ENCODE assay signal across 24 cellular contexts in the genomic region with DNA sequence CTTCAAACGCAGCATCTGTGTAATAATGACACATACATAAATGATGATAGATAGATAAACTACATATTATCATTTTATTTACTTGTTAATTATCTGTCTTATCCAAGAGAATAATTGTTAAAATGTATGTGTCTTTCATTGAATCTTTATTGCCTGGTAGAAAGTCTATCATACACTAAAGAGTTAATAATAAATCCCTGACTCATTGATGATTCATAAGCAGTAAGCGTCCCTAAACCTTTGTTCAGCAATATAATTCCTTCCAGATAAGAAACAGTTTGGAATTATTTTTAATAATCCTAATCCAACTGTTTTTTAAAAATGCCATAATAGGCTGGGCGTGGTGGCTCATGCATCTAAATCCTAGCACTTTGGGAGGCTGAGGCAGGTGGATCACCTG.
DNase-seq lines count a peak whose midpoint lies in the region; ATAC-seq, FAIRE-seq and TF ChIP-seq lines count a peak whose summit lies in the region.
"Had no signal": no experiment of that assay in that cellular context is flagged by ENCODE, and none has a peak within 500 bp of the region (broad histone marks: within the 10 kb centered on the region; RNA-seq: fewer than 3 reads in every experiment).

No MANE protein-coding gene starts in this region.

- H3K9ac ChIP-seq in SK-N-SH (no peak overlapping the region), PC-3 (ENCODE audit: low read length) (no peak overlapping the region), endothelial cell of umbilical vein (replicated peaks; ENCODE audit: extremely low read depth, insufficient read depth, low read length) (no peak overlapping the region)

- H3K4me3 Mint-ChIP-seq in activated T-helper 1 cell treated with anti-CD3 and anti-CD28 coated beads, Interleukin-12 subunit alpha, Interleukin-12 subunit beta, Interleukin-2, Interleukin-4 antibody, amounts not matched to agents 30 ng/mL and 10 ng/mL and 1 ng/mL, durations not matched to agents 14 hours and 24 hours and 36 hours = no peak overlapping the region
- H3K4me3 Mint-ChIP-seq: CD8-positive, alpha-beta memory T cell had no signal

- H3K9me3 Mint-ChIP-seq in activated T-helper 1 cell treated with anti-CD3 and anti-CD28 coated beads, Interleukin-12 subunit alpha, Interleukin-12 subunit beta, Interleukin-2, Interleukin-4 antibody, amounts not matched to agents 30 ng/mL and 10 ng/mL and 1 ng/mL, durations not matched to agents 14 hours and 24 hours and 36 hours = peaks cover 3% of the 10 kb centered on the region

- 6% methylated on average over 3 of the region's 3 CpGs for WGBS in SK-N-SH (ENCODE audit: low lambda C conversion rate)

- H4K20me1 ChIP-seq in SK-N-SH (ENCODE audit: insufficient read depth) = no peaks in the 10 kb centered on the region
- H4K20me1 ChIP-seq in PC-3 (ENCODE audit: low read length) = no peaks in the 10 kb centered on the region
- H4K20me1 ChIP-seq in endothelial cell of umbilical vein (replicated peaks; ENCODE audit: control insufficient read depth, extremely low read depth, insufficient read depth, low read length) = no peaks in the 10 kb centered on the region

- TF ChIP-seq EP300 in SK-N-SH (IDR thresholded peaks at IDR 0.05; ENCODE audit: borderline replicate concordance in 1 of 2, low read depth in 1 of 2, low read length in 1 of 2) = no peak

- no peaks in the 10 kb centered on the region for H3K4me1 ChIP-seq in SK-N-SH (ENCODE audit: control insufficient read depth in 1 of 2, insufficient read depth in 2 of 2, low read depth in 1 of 2, low read length in 1 of 2)
- H3K4me1 ChIP-seq in PC-3 (ENCODE audit: insufficient read depth, low read length) = peaks cover 16% of the 10 kb centered on the region; the same call in 1 of the 2 replicates
- no peaks in the 10 kb centered on the region for H3K4me1 ChIP-seq in endothelial cell of umbilical vein (ENCODE audit: control insufficient read depth, extremely low read depth, insufficient read depth, low read length)

- H3K4me3 ChIP-seq in SK-N-SH (ENCODE audit: low read depth in 2 of 2, low read length in 1 of 2) (no peak overlapping the region), PC-3 (ENCODE audit: low read length) (peak overlapping the region; percentile 6; the same call in 1 of the 2 replicates), endothelial cell of umbilical vein (replicated peaks in 1 of 3; ENCODE audit: insufficient read depth in 1 of 3, low read depth in 1 of 3, low read length in 3 of 3) (no peak overlapping the region)
- H3K4me3 ChIP-seq: GM12878 had no signal

- TF ChIP-seq CTCF in SK-N-SH (IDR thresholded peaks at IDR 0.05) (no peak), PC-3 (conservative IDR thresholded peaks at IDR 0.05; ENCODE audit: low read depth, low read length) (no peak), endothelial cell of umbilical vein (IDR thresholded peaks at IDR 0.05; ENCODE audit: extremely low read depth in 1 of 2, insufficient read depth in 1 of 2, low read depth in 1 of 2, low read length in 2 of 2) (no peak)

- BruUV-seq in PC-3 (replicated peaks; lab: Mats Ljungman, UMichigan) (no TSS peak), endothelial cell of umbilical vein (replicated peaks; lab: Mats Ljungman, UMichigan) (no TSS peak)

- H3K79me2 ChIP-seq in SK-N-SH (ENCODE audit: insufficient read depth) (no peaks in the 10 kb centered on the region), PC-3 (ENCODE audit: low read length) (no peaks in the 10 kb centered on the region), endothelial cell of umbilical vein (ENCODE audit: control insufficient read depth, insufficient read depth, low read length) (no peaks in the 10 kb centered on the region)

- no peaks in the 10 kb centered on the region for H3K4me1 Mint-ChIP-seq in activated T-helper 1 cell treated with anti-CD3 and anti-CD28 coated beads, Interleukin-12 subunit alpha, Interleukin-12 subunit beta, Interleukin-2, Interleukin-4 antibody, amounts not matched to agents 30 ng/mL and 10 ng/mL and 1 ng/mL, durations not matched to agents 14 hours and 24 hours and 36 hours (ENCODE audit: low read depth)
- H3K4me1 Mint-ChIP-seq: CD8-positive, alpha-beta memory T cell had no signal

- no peak for DNase-seq in SK-N-SH
- peak; percentile 67 for DNase-seq in PC-3
- no peak for DNase-seq in endothelial cell of umbilical vein (ENCODE audit: low read depth, low spot score)
- no peak for DNase-seq in NCI-H510A (lab: John Stamatoyannopoulos, UW)
- no peak for DNase-seq in activated T-helper 1 cell treated with anti-CD3 and anti-CD28 coated beads, Interleukin-12 subunit alpha, Interleukin-12 subunit beta, Interleukin-2, Interleukin-4 antibody, amounts not matched to agents 30 ng/mL and 10 ng/mL and 1 ng/mL, durations not matched to agents 14 hours and 24 hours and 36 hours (ENCODE audit: low spot score)
- no peak for DNase-seq in SHP77 treated with DMSO at 0.1 percent for 48 hours (lab: John Stamatoyannopoulos, UW)
- DNase-seq: 8988T; CD8-positive, alpha-beta memory T cell; H7; Kasumi-1; MM.1S; NCI-H1048; NCI-H1436; NCI-H1930; NCI-H2227 treated with DMSO at 0.1 percent for 48 hours; NCI-H510A treated with DMSO at 0.1 percent for 48 hours; NCI-H748 treated with DMSO at 0.1 percent for 48 hours; Right ventricle myocardium superior had no signal

- H3K27me3 ChIP-seq in SK-N-SH (ENCODE audit: insufficient read depth) (no peaks in the 10 kb centered on the region), PC-3 (ENCODE audit: low read length) (0 out of 2 replicates have a peak, but pooled peaks cover 6% of the 10 kb centered on the region), endothelial cell of umbilical vein (ENCODE audit: control insufficient read depth in 2 of 2, insufficient read depth in 2 of 2, low read length in 2 of 2) (no peaks in the 10 kb centered on the region)

- dilution Hi-C loops in endothelial cell of umbilical vein (cut with MboI; ENCODE audit: extremely low pct_ligation_motif_present, low sequenced_read_pairs) = no loop called here

- H3K9me1 ChIP-seq in endothelial cell of umbilical vein (replicated peaks; ENCODE audit: control insufficient read depth, extremely low read depth, insufficient read depth, low read length) = no peaks in the 10 kb centered on the region

- POLR2A ChIA-PET in SK-N-SH (lab: Yijun Ruan, JAX) = no interaction called here
- POLR2A ChIA-PET in PC-3 (lab: Charles Lee; ENCODE audit: unreplicated experiment) = no interaction called here
- POLR2A ChIA-PET in endothelial cell of umbilical vein (lab: Charles Lee) = no interaction called here

- no peak overlapping the region for H3K27ac Mint-ChIP-seq in activated T-helper 1 cell treated with anti-CD3 and anti-CD28 coated beads, Interleukin-12 subunit alpha, Interleukin-12 subunit beta, Interleukin-2, Interleukin-4 antibody, amounts not matched to agents 30 ng/mL and 10 ng/mL and 1 ng/mL, durations not matched to agents 14 hours and 24 hours and 36 hours
- H3K27ac Mint-ChIP-seq: CD8-positive, alpha-beta memory T cell had no signal

- no peak overlapping the region for H3K4me2 ChIP-seq in SK-N-SH
- H3K4me2 ChIP-seq in PC-3 (ENCODE audit: low read length) = peak overlapping the region; percentile 48
- H3K4me2 ChIP-seq in endothelial cell of umbilical vein (ENCODE audit: insufficient read depth, low read length) = no peak overlapping the region

- TF ChIP-seq POLR2A in endothelial cell of umbilical vein (IDR thresholded peaks at IDR 0.05; ENCODE audit: low read depth, low read length) = no peak

- CTCF ChIA-PET in SK-N-SH (lab: Yijun Ruan, JAX) (no interaction called here), PC-3 (lab: Charles Lee) (no interaction called here), endothelial cell of umbilical vein (lab: Charles Lee) (no interaction called here)

- no peak for TF ChIP-seq RAD21 in SK-N-SH (IDR thresholded peaks at IDR 0.05; ENCODE audit: low read length)

- no peaks in the 10 kb centered on the region for H3K36me3 Mint-ChIP-seq in activated T-helper 1 cell treated with anti-CD3 and anti-CD28 coated beads, Interleukin-12 subunit alpha, Interleukin-12 subunit beta, Interleukin-2, Interleukin-4 antibody, amounts not matched to agents 30 ng/mL and 10 ng/mL and 1 ng/mL, durations not matched to agents 14 hours and 24 hours and 36 hours (ENCODE audit: low read depth)
- H3K36me3 Mint-ChIP-seq: CD8-positive, alpha-beta memory T cell had no signal

- no peaks in the 10 kb centered on the region for H3F3A ChIP-seq in SK-N-SH (replicated peaks; ENCODE audit: insufficient read depth)
- H3F3A ChIP-seq in PC-3 (ENCODE audit: low read length, unreplicated experiment) = no peaks in the 10 kb centered on the region

- no peaks in the 10 kb centered on the region for H3K27me3 Mint-ChIP-seq in activated T-helper 1 cell treated with anti-CD3 and anti-CD28 coated beads, Interleukin-12 subunit alpha, Interleukin-12 subunit beta, Interleukin-2, Interleukin-4 antibody, amounts not matched to agents 30 ng/mL and 10 ng/mL and 1 ng/mL, durations not matched to agents 14 hours and 24 hours and 36 hours (ENCODE audit: insufficient read depth)
- H3K27me3 Mint-ChIP-seq: CD8-positive, alpha-beta memory T cell had no signal

- no peak overlapping the region; the same call in 1 of the 2 replicates for H2AFZ ChIP-seq in SK-N-SH (ENCODE audit: low read depth)
- no peak overlapping the region for H2AFZ ChIP-seq in PC-3 (ENCODE audit: low read length)
- no peak overlapping the region for H2AFZ ChIP-seq in endothelial cell of umbilical vein (ENCODE audit: low read depth, low read length)

- H3K9me3 ChIP-seq in SK-N-SH (no peaks in the 10 kb centered on the region), PC-3 (ENCODE audit: low read length) (no peaks in the 10 kb centered on the region), endothelial cell of umbilical vein (replicated peaks; ENCODE audit: control insufficient read depth, insufficient read depth, low read length) (no peaks in the 10 kb centered on the region)

- H3K9me2 ChIP-seq in SK-N-SH (no peaks in the 10 kb centered on the region), PC-3 (replicated peaks; ENCODE audit: low read length) (no peaks in the 10 kb centered on the region)

- intact Hi-C loops in PC-3 (cut with micrococcal nuclease) (no loop called here), endothelial cell of umbilical vein (cut with micrococcal nuclease) (no loop called here)
- intact Hi-C loops in activated T-helper 1 cell treated with anti-CD3 and anti-CD28 coated beads, Interleukin-12 subunit alpha, Interleukin-12 subunit beta, Interleukin-2, Interleukin-4 antibody, amounts not matched to agents 30 ng/mL and 10 ng/mL and 1 ng/mL, durations not matched to agents 14 hours and 24 hours and 36 hours (cut with micrococcal nuclease) = no loop called here

- H3K36me3 ChIP-seq in SK-N-SH (replicated peaks in 1 of 2; ENCODE audit: control insufficient read depth in 1 of 2, insufficient read depth in 2 of 2, low read length in 1 of 2) (no peaks in the 10 kb centered on the region), PC-3 (ENCODE audit: low read depth, low read length) (no peaks in the 10 kb centered on the region), endothelial cell of umbilical vein (ENCODE audit: control insufficient read depth in 2 of 2, extremely low read depth in 1 of 2, insufficient read depth in 2 of 2, low read length in 2 of 2) (no peaks in the 10 kb centered on the region)

- H3K27ac ChIP-seq in SK-N-SH (ENCODE audit: low read depth in 2 of 2, low read length in 1 of 2) = no peak overlapping the region
- H3K27ac ChIP-seq in PC-3 (ENCODE audit: low read length) = peak overlapping the region; percentile 29
- no peak overlapping the region for H3K27ac ChIP-seq in endothelial cell of umbilical vein (ENCODE audit: insufficient read depth, low read depth, low read length)
- H3K27ac ChIP-seq: C4-2B, HL-60 had no signal

- no peak for ATAC-seq in SK-N-SH treated with all-trans-retinoic acid at 6 μM for 48 hours
- no peak for ATAC-seq in PC-3
- no peak for ATAC-seq in activated CD4-positive, CD25-positive, alpha-beta regulatory T cell treated with anti-CD3 and anti-CD28 coated beads, Interleukin-2, amount 50 U/mL, for 24 hours
- ATAC-seq: GM12878, Panc1 had no signal

- no peak for FAIRE-seq in endothelial cell of umbilical vein (lab: Jason Lieb, UNC)
- FAIRE-seq: GM12878 had no signal
